8 cellular contexts compared by ENCODE assay signal in the genomic region with DNA sequence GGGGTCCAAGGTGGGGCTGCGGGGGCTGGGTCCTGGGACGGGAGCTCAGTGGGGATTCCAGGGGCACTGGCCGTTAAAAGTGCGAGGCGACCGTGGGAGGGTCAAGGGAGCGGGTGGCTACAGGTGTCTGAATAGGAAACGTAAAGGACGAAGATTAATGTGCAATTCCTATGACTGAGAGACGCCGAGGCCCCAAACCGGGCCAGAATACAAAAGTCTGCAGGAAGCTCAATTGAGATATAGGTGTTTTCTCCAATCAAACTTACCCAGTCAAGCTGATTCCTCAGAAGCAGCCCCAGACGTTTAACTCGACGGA. TPM values are rescaled to one million over a fixed set of nuclear protein-coding genes. Genes with fewer than 3 reads are reported as not detected.
DNase-seq lines count a peak whose midpoint lies in the region; ATAC-seq and TF ChIP-seq lines count a peak whose summit lies in the region.

Gene PAFAH2 (minus strand): TSS at position 305 of the 316 bp plus-strand sequence. CDS start 7,247 bp downstream, outside the sequence.

- DNase-seq in BE2C (no peak), left ventricle myocardium inferior (no peak), NOMO-1 treated with DMSO at 0.1 percent for 48 hours (lab: John Stamatoyannopoulos, UW; ENCODE audit: unreplicated experiment) (no peak), NCI-H510A (lab: John Stamatoyannopoulos, UW) (no peak)
- DNase-seq in activated CD4-positive, alpha-beta memory T cell treated with anti-CD3 and anti-CD28 coated beads, Interleukin-2, amount 10 ng/mL, durations not matched to agents 7 days and 5 days: no peak

- peak within 1 kb of the TSS; percentile 91 to 93 (median 91) for H3K9ac ChIP-seq in skeletal muscle tissue (ENCODE audit: low read depth in 1 of 3, low read length in 3 of 3)

- H3K9me3 Mint-ChIP-seq in activated CD4-positive, alpha-beta memory T cell treated with anti-CD3 and anti-CD28 coated beads, Interleukin-2, amount 10 ng/mL, durations not matched to agents 7 days and 5 days: no peaks in the 10 kb centered on the region

- H3K27ac ChIP-seq in left ventricle myocardium inferior (replicated peaks): peak within 1 kb of the TSS; percentile 92
- peak within 1 kb of the TSS; percentile 92 for H3K27ac ChIP-seq in skeletal muscle tissue (ENCODE audit: low read depth, low read length)

- H3K27ac Mint-ChIP-seq in activated CD4-positive, alpha-beta memory T cell treated with anti-CD3 and anti-CD28 coated beads, Interleukin-2, amount 10 ng/mL, durations not matched to agents 7 days and 5 days: peak within 1 kb of the TSS; percentile 91

- intact Hi-C loops in left ventricle myocardium inferior (cut with micrococcal nuclease): loop anchor here (1.0 kb wide), 1 partner anchor 102 kb away; no protein-coding TSS in a partner anchor

- H3K4me1 ChIP-seq in BE2C (peaks cover 11% of the 10 kb centered on the region), left ventricle myocardium inferior (peaks cover 22% of the 10 kb centered on the region), skeletal muscle tissue (ENCODE audit: control insufficient read depth in 3 of 3, insufficient read depth in 3 of 3, low read length in 3 of 3) (peaks cover 27 to 31% (median 31%) of the 10 kb centered on the region in 3 donors)

- H3K4me3 ChIP-seq in BE2C (ENCODE audit: low read depth, low read length): peak within 1 kb of the TSS; percentile 70
- H3K4me3 ChIP-seq in left ventricle myocardium inferior: peak within 1 kb of the TSS; percentile 84
- peak within 1 kb of the TSS; percentile 77 to 86 (median 82) for H3K4me3 ChIP-seq in skeletal muscle tissue (ENCODE audit: low read length in 3 of 3)

- peaks cover 22% of the 10 kb centered on the region for H3K4me1 Mint-ChIP-seq in activated CD4-positive, alpha-beta memory T cell treated with anti-CD3 and anti-CD28 coated beads, Interleukin-2, amount 10 ng/mL, durations not matched to agents 7 days and 5 days

- H3K9me3 ChIP-seq in BE2C (no peaks in the 10 kb centered on the region), left ventricle myocardium inferior (replicated peaks) (no peaks in the 10 kb centered on the region), skeletal muscle tissue (ENCODE audit: control insufficient read depth in 3 of 3, low read length in 3 of 3) (no peaks in the 10 kb centered on the region)

- H3K27me3 ChIP-seq in BE2C (no peaks in the 10 kb centered on the region), left ventricle myocardium inferior (ENCODE audit: low read depth) (no peaks in the 10 kb centered on the region), skeletal muscle tissue (ENCODE audit: control insufficient read depth in 3 of 3, insufficient read depth in 3 of 3, low read length in 3 of 3) (no peaks in the 10 kb centered on the region)

- H3K36me3 ChIP-seq in BE2C (no peaks in the 10 kb centered on the region), left ventricle myocardium inferior (no peaks in the 10 kb centered on the region), skeletal muscle tissue (ENCODE audit: control insufficient read depth in 3 of 3, insufficient read depth in 3 of 3, low read length in 3 of 3) (no peaks in the 10 kb centered on the region)

- POLR2A ChIA-PET in activated CD4-positive, alpha-beta memory T cell treated with anti-CD3 and anti-CD28 coated beads, Interleukin-2, amount 10 ng/mL, durations not matched to agents 7 days and 5 days (lab: Charles Lee): interaction anchor here (0.8 to 9.7 kb wide), 19 partner anchors 9 to 435 kb away, joined by 3 to 268 read pairs (median 4); partner anchors contain the start of genes DHDDS, MTFR1L, PAQR7 and STMN1

- H3K27me3 Mint-ChIP-seq in activated CD4-positive, alpha-beta memory T cell treated with anti-CD3 and anti-CD28 coated beads, Interleukin-2, amount 10 ng/mL, durations not matched to agents 7 days and 5 days: no peaks in the 10 kb centered on the region

- peak within 1 kb of the TSS; percentile 84 for H3K4me3 Mint-ChIP-seq in activated CD4-positive, alpha-beta memory T cell treated with anti-CD3 and anti-CD28 coated beads, Interleukin-2, amount 10 ng/mL, durations not matched to agents 7 days and 5 days

- CTCF ChIA-PET in activated CD4-positive, alpha-beta memory T cell treated with anti-CD3 and anti-CD28 coated beads, Interleukin-2, amount 10 ng/mL, durations not matched to agents 7 days and 5 days (lab: Charles Lee): interaction anchor here (0.6 to 10.8 kb wide), 23 partner anchors 9 to 236 kb away, joined by 3 to 286 read pairs (median 5); partner anchors contain the start of genes CEP85, MTFR1L and ZNF593

- no peak for TF ChIP-seq CTCF in BE2C (IDR thresholded peaks at IDR 0.05; ENCODE audit: low read depth, low read length)
- TF ChIP-seq CTCF in left ventricle myocardium inferior (IDR thresholded peaks at IDR 0.05; ENCODE audit: borderline replicate concordance): no peak

- no peaks in the 10 kb centered on the region for H3K36me3 Mint-ChIP-seq in activated CD4-positive, alpha-beta memory T cell treated with anti-CD3 and anti-CD28 coated beads, Interleukin-2, amount 10 ng/mL, durations not matched to agents 7 days and 5 days (ENCODE audit: low read depth)

- peak; percentile 26 for ATAC-seq in HG02642 (IDR thresholded peaks at IDR 0.05; ENCODE audit: poor library complexity, unreplicated experiment)
- no peak for ATAC-seq in GM19035 (IDR thresholded peaks at IDR 0.05; ENCODE audit: unreplicated experiment)

RNA-seq across cellular contexts. Expression of gene PAFAH2, which starts in this region (rescaled TPM):
- polyA plus RNA-seq in BE2C (2012; ENCODE audit: insufficient read depth, insufficient read length, low read depth): 6.9 TPM
- total RNA-seq in activated CD4-positive, alpha-beta memory T cell treated with anti-CD3 and anti-CD28 coated beads, Interleukin-2, amount 10 ng/mL, durations not matched to agents 7 days and 5 days: 10 to 100 TPM in 1 of 2 experiments, 1 to 10 TPM in 1; 9.4 to 10.1 TPM
- total RNA-seq in left ventricle myocardium inferior (10.6 TPM), skeletal muscle tissue (33.9 TPM)
